Comparison of ENCODE assay signal across 1 cellular context in genomic region chr12:12663644-12664294, GRCh38.
TF ChIP-seq lines count a peak whose summit lies in the region.

No MANE protein-coding gene starts in this region.

TF ChIP-seq in GM12878, 131 proteins besides CTCF, POLR2A, EP300 and RAD21 (continued from another document):
- TF ChIP-seq HSF1 (IDR thresholded peaks at IDR 0.05; ENCODE audit: low read depth, low read length) (no peak), SIN3A (IDR thresholded peaks at IDR 0.05; ENCODE audit: low read depth, low read length) (no peak), MLLT1 (IDR thresholded peaks at IDR 0.05) (no peak), E2F4 (IDR thresholded peaks at IDR 0.05; ENCODE audit: low read depth, low read length) (no peak)
